In the genomic region with DNA sequence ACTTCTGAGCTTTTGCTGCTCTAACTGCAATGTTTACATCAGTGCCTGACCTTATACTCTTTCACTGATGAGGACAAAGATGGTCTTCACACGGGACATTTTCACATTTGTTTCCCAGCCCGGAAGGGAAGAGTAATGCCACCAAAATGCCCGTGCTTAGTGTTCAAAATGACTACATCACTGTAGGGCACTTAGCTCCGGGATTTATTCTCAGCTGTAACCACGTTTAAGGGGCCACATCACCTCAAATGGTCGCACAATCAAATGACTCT, we compare ENCODE assay signal across 2 cellular contexts.
TF ChIP-seq lines count a peak whose summit lies in the region.

No MANE protein-coding gene starts in this region.

TF ChIP-seq in SK-N-SH, 30 proteins besides CTCF, POLR2A, EP300 and RAD21 (continued from another document):
- TF ChIP-seq TCF12 (IDR thresholded peaks at IDR 0.05) (no peak), USF1 (IDR thresholded peaks at IDR 0.05; ENCODE audit: borderline replicate concordance, low read depth) (no peak), MEF2A (IDR thresholded peaks at IDR 0.05; ENCODE audit: borderline replicate concordance, low read depth) (no peak), TEAD4 (IDR thresholded peaks at IDR 0.05; ENCODE audit: borderline replicate concordance, insufficient read depth) (no peak), GATA2 (CRISPR knock-in tag; IDR thresholded peaks at IDR 0.05) (no peak), YY1 (IDR thresholded peaks at IDR 0.05; ENCODE audit: low read depth) (no peak), EZH2phosphoT487 (IDR thresholded peaks at IDR 0.05; ENCODE audit: borderline replicate concordance, low read depth) (no peak)

TF ChIP-seq in SK-N-SH treated with all-trans-retinoic acid at 6 μM for 48 hours, 23 proteins besides CTCF, POLR2A, EP300 and RAD21 (continued from another document):
- TF ChIP-seq BACH2 (CRISPR knock-in tag; IDR thresholded peaks at IDR 0.05; ENCODE audit: borderline replicate concordance) (no peak), ZFP3 (CRISPR knock-in tag; IDR thresholded peaks at IDR 0.05) (no peak), ISL1 (CRISPR knock-in tag; IDR thresholded peaks at IDR 0.05) (no peak), POU6F1 (CRISPR knock-in tag; IDR thresholded peaks at IDR 0.05; ENCODE audit: borderline replicate concordance, low read depth) (no peak)
- TF ChIP-seq, protein P1, sequence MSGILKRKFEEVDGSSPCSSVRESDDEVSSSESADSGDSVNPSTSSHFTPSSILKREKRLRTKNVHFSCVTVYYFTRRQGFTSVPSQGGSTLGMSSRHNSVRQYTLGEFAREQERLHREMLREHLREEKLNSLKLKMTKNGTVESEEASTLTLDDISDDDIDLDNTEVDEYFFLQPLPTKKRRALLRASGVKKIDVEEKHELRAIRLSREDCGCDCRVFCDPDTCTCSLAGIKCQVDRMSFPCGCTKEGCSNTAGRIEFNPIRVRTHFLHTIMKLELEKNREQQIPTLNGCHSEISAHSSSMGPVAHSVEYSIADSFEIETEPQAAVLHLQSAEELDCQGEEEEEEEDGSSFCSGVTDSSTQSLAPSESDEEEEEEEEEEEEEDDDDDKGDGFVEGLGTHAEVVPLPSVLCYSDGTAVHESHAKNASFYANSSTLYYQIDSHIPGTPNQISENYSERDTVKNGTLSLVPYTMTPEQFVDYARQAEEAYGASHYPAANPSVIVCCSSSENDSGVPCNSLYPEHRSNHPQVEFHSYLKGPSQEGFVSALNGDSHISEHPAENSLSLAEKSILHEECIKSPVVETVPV (CRISPR knock-in tag; IDR thresholded peaks at IDR 0.05), result no peak
- TF ChIP-seq, protein P2, sequence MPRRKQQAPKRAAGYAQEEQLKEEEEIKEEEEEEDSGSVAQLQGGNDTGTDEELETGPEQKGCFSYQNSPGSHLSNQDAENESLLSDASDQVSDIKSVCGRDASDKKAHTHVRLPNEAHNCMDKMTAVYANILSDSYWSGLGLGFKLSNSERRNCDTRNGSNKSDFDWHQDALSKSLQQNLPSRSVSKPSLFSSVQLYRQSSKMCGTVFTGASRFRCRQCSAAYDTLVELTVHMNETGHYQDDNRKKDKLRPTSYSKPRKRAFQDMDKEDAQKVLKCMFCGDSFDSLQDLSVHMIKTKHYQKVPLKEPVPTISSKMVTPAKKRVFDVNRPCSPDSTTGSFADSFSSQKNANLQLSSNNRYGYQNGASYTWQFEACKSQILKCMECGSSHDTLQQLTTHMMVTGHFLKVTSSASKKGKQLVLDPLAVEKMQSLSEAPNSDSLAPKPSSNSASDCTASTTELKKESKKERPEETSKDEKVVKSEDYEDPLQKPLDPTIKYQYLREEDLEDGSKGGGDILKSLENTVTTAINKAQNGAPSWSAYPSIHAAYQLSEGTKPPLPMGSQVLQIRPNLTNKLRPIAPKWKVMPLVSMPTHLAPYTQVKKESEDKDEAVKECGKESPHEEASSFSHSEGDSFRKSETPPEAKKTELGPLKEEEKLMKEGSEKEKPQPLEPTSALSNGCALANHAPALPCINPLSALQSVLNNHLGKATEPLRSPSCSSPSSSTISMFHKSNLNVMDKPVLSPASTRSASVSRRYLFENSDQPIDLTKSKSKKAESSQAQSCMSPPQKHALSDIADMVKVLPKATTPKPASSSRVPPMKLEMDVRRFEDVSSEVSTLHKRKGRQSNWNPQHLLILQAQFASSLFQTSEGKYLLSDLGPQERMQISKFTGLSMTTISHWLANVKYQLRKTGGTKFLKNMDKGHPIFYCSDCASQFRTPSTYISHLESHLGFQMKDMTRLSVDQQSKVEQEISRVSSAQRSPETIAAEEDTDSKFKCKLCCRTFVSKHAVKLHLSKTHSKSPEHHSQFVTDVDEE (CRISPR knock-in tag; IDR thresholded peaks at IDR 0.05), result no peak
